Comparison of ENCODE assay signal across 1 cellular context in the genomic region with DNA sequence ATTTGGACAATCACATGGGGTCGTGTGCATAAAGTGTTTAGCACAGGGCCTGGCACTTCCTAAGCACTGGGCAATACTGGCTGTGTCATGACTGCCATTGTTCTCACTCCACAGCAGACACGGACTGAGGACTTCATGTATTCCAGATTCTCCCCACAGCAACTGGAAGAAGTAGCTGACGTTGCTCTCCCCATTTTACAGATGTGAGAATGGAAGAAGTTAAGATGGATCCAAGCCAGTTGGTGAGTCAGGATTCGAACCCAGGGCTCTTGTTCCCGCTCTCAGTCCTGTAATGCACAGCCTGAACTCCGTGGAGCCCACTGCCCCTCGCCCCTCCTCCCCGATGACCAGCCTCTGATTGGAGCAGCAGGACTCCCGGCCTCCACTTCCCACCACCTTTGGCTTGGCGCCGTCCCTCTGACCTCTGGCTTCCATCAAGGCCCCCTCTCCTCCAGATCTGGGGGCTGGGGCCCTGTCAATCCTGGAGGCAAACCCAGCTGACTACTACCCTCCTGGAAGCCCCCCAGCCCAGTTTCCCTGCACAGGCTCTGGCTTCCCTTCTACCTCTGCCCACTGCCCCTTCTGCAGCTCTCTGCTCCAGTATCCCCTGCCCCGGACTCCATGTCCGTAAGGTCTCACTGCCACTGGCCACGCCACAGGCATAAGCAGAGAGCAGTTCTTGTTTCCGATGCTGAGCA.
TF ChIP-seq lines count a peak whose summit lies in the region.

No MANE protein-coding gene starts in this region.

TF ChIP-seq in K562, 482 proteins besides CTCF, POLR2A, EP300 and RAD21 (continues in another document):
- TF ChIP-seq HIVEP1 (CRISPR knock-in tag; IDR thresholded peaks at IDR 0.05) (no peak), HDAC8 (tag; IDR thresholded peaks at IDR 0.05) (no peak), NCOR1 (IDR thresholded peaks at IDR 0.05) (no peak), BCOR (IDR thresholded peaks at IDR 0.05) (peak; percentile 63; the same call in 1 of the 2 replicates), PTBP1 (IDR thresholded peaks at IDR 0.05; ENCODE audit: low read depth, low read length) (0 out of 2 replicates have a peak, but pooled peaks have one; percentile 19), DMBX1 (CRISPR knock-in tag; IDR thresholded peaks at IDR 0.05; ENCODE audit: borderline replicate concordance) (0 out of 2 replicates have a peak, but pooled peaks have one; percentile 34), SMAD4 (CRISPR knock-in tag; conservative IDR thresholded peaks at IDR 0.05) (peak; percentile 25; the same call in 1 of the 2 replicates), CREB1 (IDR thresholded peaks at IDR 0.05) (no peak), CREB1 (CRISPR knock-in tag; IDR thresholded peaks at IDR 0.05) (no peak), HLTF (IDR thresholded peaks at IDR 0.05) (no peak), KDM5B (IDR thresholded peaks at IDR 0.05; ENCODE audit: insufficient replicate concordance, low read depth, low read length) (no peak), HMG20B (CRISPR knock-in tag; IDR thresholded peaks at IDR 0.05) (no peak), CBX1 (IDR thresholded peaks at IDR 0.05; ENCODE audit: low read depth) (0 out of 2 replicates have a peak, but pooled peaks have one; percentile 15), CXXC5 (CRISPR knock-in tag; IDR thresholded peaks at IDR 0.05) (0 out of 2 replicates have a peak, but pooled peaks have one; percentile 8), ZNF316 (IDR thresholded peaks at IDR 0.05) (no peak), ARHGAP35 (IDR thresholded peaks at IDR 0.05; ENCODE audit: partially characterized antibody) (no peak), OTX1 (CRISPR knock-in tag; IDR thresholded peaks at IDR 0.05) (no peak), RBM39 (optimal IDR thresholded peaks at IDR 0.05; ENCODE audit: low read depth, low read length) (no peak), NFIC (IDR thresholded peaks at IDR 0.05) (peak; percentile 48), ZNF143 (CRISPR knock-in tag; IDR thresholded peaks at IDR 0.05) (no peak), TCF3 (CRISPR knock-in tag; IDR thresholded peaks at IDR 0.05) (no peak), JUN (IDR thresholded peaks at IDR 0.05; ENCODE audit: borderline replicate concordance, low read depth, low read length) (no peak), JUN (CRISPR knock-in tag; IDR thresholded peaks at IDR 0.05; ENCODE audit: borderline replicate concordance) (no peak), FOXA1 (IDR thresholded peaks at IDR 0.05; ENCODE audit: borderline replicate concordance) (no peak), ARID2 (IDR thresholded peaks at IDR 0.05) (no peak), KLF10 (CRISPR knock-in tag; IDR thresholded peaks at IDR 0.05) (no peak), BACH1 (tag; IDR thresholded peaks at IDR 0.05) (no peak), PTRF (tag; IDR thresholded peaks at IDR 0.05) (peak; percentile 67; the same call in 1 of the 2 replicates), RBM25 (IDR thresholded peaks at IDR 0.05; ENCODE audit: low read depth, low read length, severe bottlenecking) (peak; percentile 66)
- TF ChIP-seq, protein P1, sequence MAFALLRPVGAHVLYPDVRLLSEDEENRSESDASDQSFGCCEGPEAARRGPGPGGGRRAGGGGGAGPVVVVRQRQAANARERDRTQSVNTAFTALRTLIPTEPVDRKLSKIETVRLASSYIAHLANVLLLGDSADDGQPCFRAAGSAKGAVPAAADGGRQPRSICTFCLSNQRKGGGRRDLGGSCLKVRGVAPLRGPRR (CRISPR knock-in tag; IDR thresholded peaks at IDR 0.05): no peak
- TF ChIP-seq, protein P2, sequence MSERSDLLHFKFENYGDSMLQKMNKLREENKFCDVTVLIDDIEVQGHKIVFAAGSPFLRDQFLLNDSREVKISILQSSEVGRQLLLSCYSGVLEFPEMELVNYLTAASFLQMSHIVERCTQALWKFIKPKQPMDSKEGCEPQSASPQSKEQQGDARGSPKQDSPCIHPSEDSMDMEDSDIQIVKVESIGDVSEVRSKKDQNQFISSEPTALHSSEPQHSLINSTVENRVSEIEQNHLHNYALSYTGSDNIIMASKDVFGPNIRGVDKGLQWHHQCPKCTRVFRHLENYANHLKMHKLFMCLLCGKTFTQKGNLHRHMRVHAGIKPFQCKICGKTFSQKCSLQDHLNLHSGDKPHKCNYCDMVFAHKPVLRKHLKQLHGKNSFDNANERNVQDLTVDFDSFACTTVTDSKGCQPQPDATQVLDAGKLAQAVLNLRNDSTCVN (CRISPR knock-in tag; IDR thresholded peaks at IDR 0.05): no peak
- TF ChIP-seq, protein P3, sequence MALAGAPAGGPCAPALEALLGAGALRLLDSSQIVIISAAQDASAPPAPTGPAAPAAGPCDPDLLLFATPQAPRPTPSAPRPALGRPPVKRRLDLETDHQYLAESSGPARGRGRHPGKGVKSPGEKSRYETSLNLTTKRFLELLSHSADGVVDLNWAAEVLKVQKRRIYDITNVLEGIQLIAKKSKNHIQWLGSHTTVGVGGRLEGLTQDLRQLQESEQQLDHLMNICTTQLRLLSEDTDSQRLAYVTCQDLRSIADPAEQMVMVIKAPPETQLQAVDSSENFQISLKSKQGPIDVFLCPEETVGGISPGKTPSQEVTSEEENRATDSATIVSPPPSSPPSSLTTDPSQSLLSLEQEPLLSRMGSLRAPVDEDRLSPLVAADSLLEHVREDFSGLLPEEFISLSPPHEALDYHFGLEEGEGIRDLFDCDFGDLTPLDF (CRISPR knock-in tag; IDR thresholded peaks at IDR 0.05): no peak
- TF ChIP-seq, protein P4, sequence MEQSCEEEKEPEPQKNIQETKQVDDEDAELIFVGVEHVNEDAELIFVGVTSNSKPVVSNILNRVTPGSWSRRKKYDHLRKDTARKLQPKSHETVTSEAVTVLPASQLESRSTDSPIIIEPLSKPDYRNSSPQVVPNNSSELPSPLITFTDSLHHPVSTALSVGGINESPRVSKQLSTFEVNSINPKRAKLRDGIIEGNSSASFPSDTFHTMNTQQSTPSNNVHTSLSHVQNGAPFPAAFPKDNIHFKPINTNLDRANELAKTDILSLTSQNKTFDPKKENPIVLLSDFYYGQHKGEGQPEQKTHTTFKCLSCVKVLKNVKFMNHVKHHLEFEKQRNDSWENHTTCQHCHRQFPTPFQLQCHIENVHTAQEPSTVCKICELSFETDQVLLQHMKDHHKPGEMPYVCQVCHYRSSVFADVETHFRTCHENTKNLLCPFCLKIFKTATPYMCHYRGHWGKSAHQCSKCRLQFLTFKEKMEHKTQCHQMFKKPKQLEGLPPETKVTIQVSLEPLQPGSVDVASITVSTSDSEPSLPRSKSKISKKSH (CRISPR knock-in tag; IDR thresholded peaks at IDR 0.05): no peak
- TF ChIP-seq, protein P5, sequence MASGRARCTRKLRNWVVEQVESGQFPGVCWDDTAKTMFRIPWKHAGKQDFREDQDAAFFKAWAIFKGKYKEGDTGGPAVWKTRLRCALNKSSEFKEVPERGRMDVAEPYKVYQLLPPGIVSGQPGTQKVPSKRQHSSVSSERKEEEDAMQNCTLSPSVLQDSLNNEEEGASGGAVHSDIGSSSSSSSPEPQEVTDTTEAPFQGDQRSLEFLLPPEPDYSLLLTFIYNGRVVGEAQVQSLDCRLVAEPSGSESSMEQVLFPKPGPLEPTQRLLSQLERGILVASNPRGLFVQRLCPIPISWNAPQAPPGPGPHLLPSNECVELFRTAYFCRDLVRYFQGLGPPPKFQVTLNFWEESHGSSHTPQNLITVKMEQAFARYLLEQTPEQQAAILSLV (tag; IDR thresholded peaks at IDR 0.05): no peak
- TF ChIP-seq, protein P6, sequence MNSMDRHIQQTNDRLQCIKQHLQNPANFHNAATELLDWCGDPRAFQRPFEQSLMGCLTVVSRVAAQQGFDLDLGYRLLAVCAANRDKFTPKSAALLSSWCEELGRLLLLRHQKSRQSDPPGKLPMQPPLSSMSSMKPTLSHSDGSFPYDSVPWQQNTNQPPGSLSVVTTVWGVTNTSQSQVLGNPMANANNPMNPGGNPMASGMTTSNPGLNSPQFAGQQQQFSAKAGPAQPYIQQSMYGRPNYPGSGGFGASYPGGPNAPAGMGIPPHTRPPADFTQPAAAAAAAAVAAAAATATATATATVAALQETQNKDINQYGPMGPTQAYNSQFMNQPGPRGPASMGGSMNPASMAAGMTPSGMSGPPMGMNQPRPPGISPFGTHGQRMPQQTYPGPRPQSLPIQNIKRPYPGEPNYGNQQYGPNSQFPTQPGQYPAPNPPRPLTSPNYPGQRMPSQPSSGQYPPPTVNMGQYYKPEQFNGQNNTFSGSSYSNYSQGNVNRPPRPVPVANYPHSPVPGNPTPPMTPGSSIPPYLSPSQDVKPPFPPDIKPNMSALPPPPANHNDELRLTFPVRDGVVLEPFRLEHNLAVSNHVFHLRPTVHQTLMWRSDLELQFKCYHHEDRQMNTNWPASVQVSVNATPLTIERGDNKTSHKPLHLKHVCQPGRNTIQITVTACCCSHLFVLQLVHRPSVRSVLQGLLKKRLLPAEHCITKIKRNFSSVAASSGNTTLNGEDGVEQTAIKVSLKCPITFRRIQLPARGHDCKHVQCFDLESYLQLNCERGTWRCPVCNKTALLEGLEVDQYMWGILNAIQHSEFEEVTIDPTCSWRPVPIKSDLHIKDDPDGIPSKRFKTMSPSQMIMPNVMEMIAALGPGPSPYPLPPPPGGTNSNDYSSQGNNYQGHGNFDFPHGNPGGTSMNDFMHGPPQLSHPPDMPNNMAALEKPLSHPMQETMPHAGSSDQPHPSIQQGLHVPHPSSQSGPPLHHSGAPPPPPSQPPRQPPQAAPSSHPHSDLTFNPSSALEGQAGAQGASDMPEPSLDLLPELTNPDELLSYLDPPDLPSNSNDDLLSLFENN (IDR thresholded peaks at IDR 0.05; ENCODE audit: low read depth in 2 of 2, low read length in 2 of 2): no peak
- TF ChIP-seq, protein P7, sequence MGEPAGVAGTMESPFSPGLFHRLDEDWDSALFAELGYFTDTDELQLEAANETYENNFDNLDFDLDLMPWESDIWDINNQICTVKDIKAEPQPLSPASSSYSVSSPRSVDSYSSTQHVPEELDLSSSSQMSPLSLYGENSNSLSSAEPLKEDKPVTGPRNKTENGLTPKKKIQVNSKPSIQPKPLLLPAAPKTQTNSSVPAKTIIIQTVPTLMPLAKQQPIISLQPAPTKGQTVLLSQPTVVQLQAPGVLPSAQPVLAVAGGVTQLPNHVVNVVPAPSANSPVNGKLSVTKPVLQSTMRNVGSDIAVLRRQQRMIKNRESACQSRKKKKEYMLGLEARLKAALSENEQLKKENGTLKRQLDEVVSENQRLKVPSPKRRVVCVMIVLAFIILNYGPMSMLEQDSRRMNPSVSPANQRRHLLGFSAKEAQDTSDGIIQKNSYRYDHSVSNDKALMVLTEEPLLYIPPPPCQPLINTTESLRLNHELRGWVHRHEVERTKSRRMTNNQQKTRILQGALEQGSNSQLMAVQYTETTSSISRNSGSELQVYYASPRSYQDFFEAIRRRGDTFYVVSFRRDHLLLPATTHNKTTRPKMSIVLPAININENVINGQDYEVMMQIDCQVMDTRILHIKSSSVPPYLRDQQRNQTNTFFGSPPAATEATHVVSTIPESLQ (CRISPR knock-in tag; IDR thresholded peaks at IDR 0.05): no peak
- TF ChIP-seq, protein P8, sequence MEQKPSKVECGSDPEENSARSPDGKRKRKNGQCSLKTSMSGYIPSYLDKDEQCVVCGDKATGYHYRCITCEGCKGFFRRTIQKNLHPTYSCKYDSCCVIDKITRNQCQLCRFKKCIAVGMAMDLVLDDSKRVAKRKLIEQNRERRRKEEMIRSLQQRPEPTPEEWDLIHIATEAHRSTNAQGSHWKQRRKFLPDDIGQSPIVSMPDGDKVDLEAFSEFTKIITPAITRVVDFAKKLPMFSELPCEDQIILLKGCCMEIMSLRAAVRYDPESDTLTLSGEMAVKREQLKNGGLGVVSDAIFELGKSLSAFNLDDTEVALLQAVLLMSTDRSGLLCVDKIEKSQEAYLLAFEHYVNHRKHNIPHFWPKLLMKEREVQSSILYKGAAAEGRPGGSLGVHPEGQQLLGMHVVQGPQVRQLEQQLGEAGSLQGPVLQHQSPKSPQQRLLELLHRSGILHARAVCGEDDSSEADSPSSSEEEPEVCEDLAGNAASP (IDR thresholded peaks at IDR 0.05): no peak
- TF ChIP-seq, protein P9, sequence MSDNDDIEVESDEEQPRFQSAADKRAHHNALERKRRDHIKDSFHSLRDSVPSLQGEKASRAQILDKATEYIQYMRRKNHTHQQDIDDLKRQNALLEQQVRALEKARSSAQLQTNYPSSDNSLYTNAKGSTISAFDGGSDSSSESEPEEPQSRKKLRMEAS (CRISPR knock-in tag; IDR thresholded peaks at IDR 0.05): no peak
- TF ChIP-seq, protein P10, sequence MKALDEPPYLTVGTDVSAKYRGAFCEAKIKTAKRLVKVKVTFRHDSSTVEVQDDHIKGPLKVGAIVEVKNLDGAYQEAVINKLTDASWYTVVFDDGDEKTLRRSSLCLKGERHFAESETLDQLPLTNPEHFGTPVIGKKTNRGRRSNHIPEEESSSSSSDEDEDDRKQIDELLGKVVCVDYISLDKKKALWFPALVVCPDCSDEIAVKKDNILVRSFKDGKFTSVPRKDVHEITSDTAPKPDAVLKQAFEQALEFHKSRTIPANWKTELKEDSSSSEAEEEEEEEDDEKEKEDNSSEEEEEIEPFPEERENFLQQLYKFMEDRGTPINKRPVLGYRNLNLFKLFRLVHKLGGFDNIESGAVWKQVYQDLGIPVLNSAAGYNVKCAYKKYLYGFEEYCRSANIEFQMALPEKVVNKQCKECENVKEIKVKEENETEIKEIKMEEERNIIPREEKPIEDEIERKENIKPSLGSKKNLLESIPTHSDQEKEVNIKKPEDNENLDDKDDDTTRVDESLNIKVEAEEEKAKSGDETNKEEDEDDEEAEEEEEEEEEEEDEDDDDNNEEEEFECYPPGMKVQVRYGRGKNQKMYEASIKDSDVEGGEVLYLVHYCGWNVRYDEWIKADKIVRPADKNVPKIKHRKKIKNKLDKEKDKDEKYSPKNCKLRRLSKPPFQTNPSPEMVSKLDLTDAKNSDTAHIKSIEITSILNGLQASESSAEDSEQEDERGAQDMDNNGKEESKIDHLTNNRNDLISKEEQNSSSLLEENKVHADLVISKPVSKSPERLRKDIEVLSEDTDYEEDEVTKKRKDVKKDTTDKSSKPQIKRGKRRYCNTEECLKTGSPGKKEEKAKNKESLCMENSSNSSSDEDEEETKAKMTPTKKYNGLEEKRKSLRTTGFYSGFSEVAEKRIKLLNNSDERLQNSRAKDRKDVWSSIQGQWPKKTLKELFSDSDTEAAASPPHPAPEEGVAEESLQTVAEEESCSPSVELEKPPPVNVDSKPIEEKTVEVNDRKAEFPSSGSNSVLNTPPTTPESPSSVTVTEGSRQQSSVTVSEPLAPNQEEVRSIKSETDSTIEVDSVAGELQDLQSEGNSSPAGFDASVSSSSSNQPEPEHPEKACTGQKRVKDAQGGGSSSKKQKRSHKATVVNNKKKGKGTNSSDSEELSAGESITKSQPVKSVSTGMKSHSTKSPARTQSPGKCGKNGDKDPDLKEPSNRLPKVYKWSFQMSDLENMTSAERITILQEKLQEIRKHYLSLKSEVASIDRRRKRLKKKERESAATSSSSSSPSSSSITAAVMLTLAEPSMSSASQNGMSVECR (CRISPR knock-in tag; IDR thresholded peaks at IDR 0.05): 0 out of 2 replicates have a peak, but pooled peaks have one; percentile 21
